In genomic region chr4:75629239-75629638, GRCh38 we compare ENCODE assay signal across 15 cellular contexts. TPM values are rescaled to one million over a fixed set of nuclear protein-coding genes. Genes with fewer than 3 reads are reported as not detected.
A peak's percentile ranks its signal among the peaks of the same experiment; 100 is the strongest.
DNase-seq lines count a peak whose midpoint lies in the region; ATAC-seq, FAIRE-seq and TF ChIP-seq lines count a peak whose summit lies in the region.
"Had no signal": no experiment of that assay in that cellular context is flagged by ENCODE, and none has a peak within 500 bp of the region (broad histone marks: within the 10 kb centered on the region; RNA-seq: fewer than 3 reads in every experiment).

No MANE protein-coding gene starts in this region.

- H3K9ac ChIP-seq in endocrine pancreas (ENCODE audit: control insufficient read depth, insufficient read depth, low read length): no peak overlapping the region

- H3K27me3 ChIP-seq in endocrine pancreas (ENCODE audit: control insufficient read depth, insufficient read depth, low read length): no peaks in the 10 kb centered on the region
- H3K27me3 ChIP-seq: cardiac muscle cell had no signal

- H3K27me3 Mint-ChIP-seq in neural crest cell (ENCODE audit: low read depth): no peaks in the 10 kb centered on the region
- H3K27me3 Mint-ChIP-seq: IgD-negative memory B cell had no signal

- TF ChIP-seq POLR2A in GM12891 (IDR thresholded peaks at IDR 0.05; ENCODE audit: low read depth, low read length): no peak

- ATAC-seq in HG02852 (IDR thresholded peaks at IDR 0.05; ENCODE audit: unreplicated experiment) (no peak), left ventricle myocardium superior (no peak)

- intact Hi-C loops in left ventricle myocardium superior (cut with micrococcal nuclease): no loop called here

- peak overlapping the region; percentile 49 for H3K4me3 ChIP-seq in endocrine pancreas (ENCODE audit: control insufficient read depth, insufficient read depth, low read length)

- no peaks in the 10 kb centered on the region for H3K9me3 ChIP-seq in endocrine pancreas (ENCODE audit: control insufficient read depth, low read length)

- peak; percentile 4 for DNase-seq in NCI-H1105 treated with DMSO at 0.1 percent for 48 hours (lab: John Stamatoyannopoulos, UW)
- no peak for DNase-seq in NCI-H1105 (lab: John Stamatoyannopoulos, UW)
- DNase-seq in GM12891 (ENCODE audit: insufficient read length, low spot score): no peak
- DNase-seq in neural crest cell (ENCODE audit: low read depth, low spot score): no peak
- DNase-seq in left ventricle myocardium superior: no peak
- DNase-seq in stimulated activated CD8-positive, alpha-beta memory T cell treated with anti-CD3 and anti-CD28 coated beads, Interleukin-4, amount 100 ng/mL, for 48 hours: no peak
- DNase-seq: activated CD4-positive, alpha-beta T cell treated with anti-CD3 and anti-CD28 coated beads for 4 hours; NCI-H1436; NCI-H524 had no signal

- H3K27ac Mint-ChIP-seq in neural crest cell (ENCODE audit: unreplicated experiment): no peak overlapping the region
- H3K27ac Mint-ChIP-seq: T-helper 1 cell treated with Interleukin-12 subunit alpha and Interleukin-12 subunit beta and Interleukin-4 antibody, amounts not matched to agents 30 μg/mL and 1 μg/mL, for 36 hours had no signal

- H3K4me3 Mint-ChIP-seq in neural crest cell: peak overlapping the region; percentile 48

- peaks cover 10% of the 10 kb centered on the region for H3K4me1 Mint-ChIP-seq in neural crest cell

- H3K9me3 Mint-ChIP-seq in neural crest cell: no peaks in the 10 kb centered on the region
- H3K9me3 Mint-ChIP-seq: IgD-negative memory B cell; T-helper 1 cell treated with Interleukin-12 subunit alpha and Interleukin-12 subunit beta and Interleukin-4 antibody, amounts not matched to agents 30 μg/mL and 1 μg/mL, for 36 hours had no signal

- H3K36me3 Mint-ChIP-seq in neural crest cell (ENCODE audit: low read depth): no peaks in the 10 kb centered on the region

- H3K4me1 ChIP-seq in endocrine pancreas (ENCODE audit: control insufficient read depth, insufficient read depth, low read length): no peaks in the 10 kb centered on the region

- TF ChIP-seq CTCF in neural crest cell (conservative IDR thresholded peaks at IDR 0.05): no peak

- peak; percentile 9 for FAIRE-seq in GM12891 (lab: Jason Lieb, UNC)

- H3K36me3 ChIP-seq in endocrine pancreas (ENCODE audit: control insufficient read depth, insufficient read depth, low read length): no peaks in the 10 kb centered on the region
- H3K36me3 ChIP-seq: cardiac muscle cell had no signal

TF ChIP-seq in GM12891, 5 proteins besides CTCF, POLR2A, EP300 and RAD21:
- TF ChIP-seq POLR2AphosphoS5 (IDR thresholded peaks at IDR 0.05; ENCODE audit: low read depth, low read length) (no peak), POU2F2 (IDR thresholded peaks at IDR 0.05; ENCODE audit: low read depth, low read length) (no peak), TAF1 (IDR thresholded peaks at IDR 0.05; ENCODE audit: low read depth, low read length) (no peak), SPI1 (IDR thresholded peaks at IDR 0.05; ENCODE audit: low read depth, low read length) (no peak), PAX5 (IDR thresholded peaks at IDR 0.05; ENCODE audit: insufficient read depth, low read length, severe bottlenecking) (no peak)

RNA-seq across cellular contexts. Expression of gene CDKL2, which starts 1.1 kb away (rescaled TPM):
- polyA plus RNA-seq in GM12891 (2012; ENCODE audit: low read depth, missing spikeins): 0.09 TPM
- total RNA-seq in neural crest cell (1.1 and 1.8 TPM in 2 replicates), left ventricle myocardium superior (0.64 TPM)
- total RNA-seq: skeletal muscle tissue had no signal
- polyA plus RNA-seq: IgD-negative memory B cell had no signal

RNA-seq across cellular contexts. Expression of gene G3BP2, which starts 44.0 kb away (rescaled TPM):
- polyA plus RNA-seq in GM12891 (2012; ENCODE audit: low read depth, missing spikeins): 67.6 TPM
- total RNA-seq in neural crest cell (204 TPM in 2 replicates), left ventricle myocardium superior (74.1 TPM)
